23 cellular contexts compared by ENCODE assay signal in genomic region chr15:67321352-67321751, GRCh38.
"Had no signal": no experiment of that assay in that cellular context is flagged by ENCODE, and none has a peak within 500 bp of the region (broad histone marks: within the 10 kb centered on the region; RNA-seq: fewer than 3 reads in every experiment).

No MANE protein-coding gene starts in this region.

- H3K9me3 ChIP-seq: colonic mucosa, esophagus squamous epithelium, gastrocnemius medialis, left lung, lower lobe of right lung had no signal

- H3K4me3 ChIP-seq: colonic mucosa, esophagus squamous epithelium, gastrocnemius medialis, heart right ventricle, left lung, lower lobe of right lung had no signal

- H3K4me3 Mint-ChIP-seq: dendritic cell treated with granulocyte-macrophage colony-stimulating factor and Interleukin-4, amounts not matched to agents 40 ng/mL and 50 ng/mL, for 4 days; effector memory CD8-positive, alpha-beta T cell; endodermal cell had no signal

- H3K36me3 ChIP-seq: colonic mucosa, esophagus squamous epithelium, gastrocnemius medialis, heart right ventricle, left lung, lower lobe of right lung had no signal

- H3K27ac ChIP-seq: colonic mucosa, epithelial cell of prostate, esophagus squamous epithelium, gastrocnemius medialis, heart right ventricle, left lung, lower lobe of right lung had no signal

- DNase-seq: colonic mucosa; cortex of kidney; effector CD8-positive, alpha-beta T cell; effector memory CD8-positive, alpha-beta T cell; endodermal cell; erythroblast; esophagus squamous epithelium; foreskin fibroblast; foreskin melanocyte; gastrocnemius medialis; glutamatergic neuron; head of caudate nucleus; heart right ventricle; hippocampal formation; left cardiac atrium; left lung; left ventricle myocardium superior; lower lobe of right lung; mesenchymal stem cell; midbrain had no signal

- H3K27ac Mint-ChIP-seq: dendritic cell treated with granulocyte-macrophage colony-stimulating factor and Interleukin-4, amounts not matched to agents 40 ng/mL and 50 ng/mL, for 4 days; effector memory CD8-positive, alpha-beta T cell; endodermal cell had no signal

- H3K9me3 Mint-ChIP-seq: dendritic cell treated with granulocyte-macrophage colony-stimulating factor and Interleukin-4, amounts not matched to agents 40 ng/mL and 50 ng/mL, for 4 days; effector memory CD8-positive, alpha-beta T cell had no signal

- H3K4me1 Mint-ChIP-seq: endodermal cell had no signal

- H3K4me1 ChIP-seq: colonic mucosa, esophagus squamous epithelium, gastrocnemius medialis, heart right ventricle, left lung, lower lobe of right lung had no signal

- ATAC-seq: effector memory CD8-positive, alpha-beta T cell; esophagus mucosa; gastrocnemius medialis; heart right ventricle; left cardiac atrium; left lung; left ventricle myocardium superior; lower lobe of right lung had no signal

- H3K27me3 ChIP-seq: colonic mucosa, gastrocnemius medialis, heart right ventricle, left lung had no signal
